In the genomic region with DNA sequence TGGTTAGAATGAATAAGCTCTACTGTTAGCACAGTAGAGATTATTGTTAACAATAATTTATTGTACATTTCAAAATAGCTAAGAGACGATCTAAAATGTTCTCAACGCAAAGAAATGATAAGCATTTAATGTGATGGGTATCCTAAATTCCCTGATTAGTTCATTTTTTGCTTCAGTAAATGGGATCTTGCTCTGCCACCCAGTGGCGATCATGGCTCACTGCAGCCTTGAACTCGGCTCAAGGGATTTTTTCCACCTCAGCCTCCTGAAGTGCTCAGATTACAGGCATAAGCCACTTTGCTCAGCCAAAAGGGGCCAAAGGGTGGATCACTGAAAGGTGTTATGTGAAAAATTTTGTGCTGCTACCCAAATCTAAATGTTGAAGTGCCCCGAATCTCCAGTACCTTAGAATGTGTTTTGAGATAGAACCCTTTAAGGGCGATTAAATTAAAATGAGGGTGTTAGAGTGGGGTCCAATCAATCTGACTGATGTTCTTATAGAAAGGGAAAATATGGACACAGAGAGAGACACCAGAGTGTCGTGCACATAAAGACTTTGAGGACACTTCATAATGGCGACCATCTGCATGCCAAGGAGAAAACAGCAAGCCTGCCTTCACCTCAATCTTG, we compare ENCODE assay signal across 2 cellular contexts.
TF ChIP-seq lines count a peak whose summit lies in the region.

No MANE protein-coding gene starts in this region.

TF ChIP-seq in WTC11, 78 proteins besides CTCF, POLR2A, EP300 and RAD21:
- TF ChIP-seq RELA (CRISPR knock-in tag; IDR thresholded peaks at IDR 0.05; ENCODE audit: borderline replicate concordance) (no peak), ZNF138 (CRISPR knock-in tag; conservative IDR thresholded peaks at IDR 0.05) (no peak), SOX15 (CRISPR knock-in tag; IDR thresholded peaks at IDR 0.05) (no peak), ZNF423 (CRISPR knock-in tag; IDR thresholded peaks at IDR 0.05) (no peak), MXD4 (CRISPR knock-in tag; IDR thresholded peaks at IDR 0.05; ENCODE audit: borderline replicate concordance) (no peak), OVOL2 (CRISPR knock-in tag; IDR thresholded peaks at IDR 0.05; ENCODE audit: borderline replicate concordance) (no peak), MYBL2 (CRISPR knock-in tag; IDR thresholded peaks at IDR 0.05) (no peak), AFF4 (CRISPR knock-in tag; IDR thresholded peaks at IDR 0.05; ENCODE audit: borderline replicate concordance) (no peak)
- TF ChIP-seq, protein P1, sequence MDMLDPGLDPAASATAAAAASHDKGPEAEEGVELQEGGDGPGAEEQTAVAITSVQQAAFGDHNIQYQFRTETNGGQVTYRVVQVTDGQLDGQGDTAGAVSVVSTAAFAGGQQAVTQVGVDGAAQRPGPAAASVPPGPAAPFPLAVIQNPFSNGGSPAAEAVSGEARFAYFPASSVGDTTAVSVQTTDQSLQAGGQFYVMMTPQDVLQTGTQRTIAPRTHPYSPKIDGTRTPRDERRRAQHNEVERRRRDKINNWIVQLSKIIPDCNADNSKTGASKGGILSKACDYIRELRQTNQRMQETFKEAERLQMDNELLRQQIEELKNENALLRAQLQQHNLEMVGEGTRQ (CRISPR knock-in tag; IDR thresholded peaks at IDR 0.05), result no peak

TF ChIP-seq in HepG2, 621 proteins besides CTCF, POLR2A, EP300 and RAD21:
- TF ChIP-seq HMGXB4 (CRISPR knock-in tag; IDR thresholded peaks at IDR 0.05; ENCODE audit: borderline replicate concordance in 1 of 2, low read depth in 1 of 2) (peak in 1 of 2 experiments; percentile 31; a peak in 1 of 4 replicates), KLF11 (CRISPR knock-in tag; IDR thresholded peaks at IDR 0.05) (no peak), ZKSCAN1 (IDR thresholded peaks at IDR 0.05; ENCODE audit: low read length) (no peak), ZNF263 (CRISPR knock-in tag; IDR thresholded peaks at IDR 0.05) (no peak), NR2F2 (IDR thresholded peaks at IDR 0.05; ENCODE audit: borderline replicate concordance, low read depth) (no peak), IRF2 (CRISPR knock-in tag; IDR thresholded peaks at IDR 0.05) (0 out of 2 replicates have a peak, but pooled peaks have one; percentile 24), STAG1 (CRISPR knock-in tag; IDR thresholded peaks at IDR 0.05) (peak; percentile 90), MIER3 (CRISPR knock-in tag; IDR thresholded peaks at IDR 0.05; ENCODE audit: borderline replicate concordance) (0 out of 2 replicates have a peak, but pooled peaks have one; percentile 14), SMC3 (IDR thresholded peaks at IDR 0.05; ENCODE audit: low read length) (peak; percentile 78), SMAD9 (CRISPR knock-in tag; IDR thresholded peaks at IDR 0.05) (no peak), ZNF749 (CRISPR knock-in tag; IDR thresholded peaks at IDR 0.05; ENCODE audit: borderline replicate concordance) (no peak), ARID3A (IDR thresholded peaks at IDR 0.05; ENCODE audit: low read depth, low read length) (peak; percentile 68; the same call in 1 of the 2 replicates), AKAP8 (CRISPR knock-in tag; IDR thresholded peaks at IDR 0.05) (no peak), TCF7L2 (IDR thresholded peaks at IDR 0.05; ENCODE audit: low read depth, low read length) (no peak), SRY (CRISPR knock-in tag; IDR thresholded peaks at IDR 0.05) (no peak), ZNF367 (CRISPR knock-in tag; IDR thresholded peaks at IDR 0.05; ENCODE audit: borderline replicate concordance) (no peak), SAP130 (CRISPR knock-in tag; IDR thresholded peaks at IDR 0.05; ENCODE audit: low read depth) (peak; percentile 44; the same call in 1 of the 2 replicates), ZZZ3 (CRISPR knock-in tag; IDR thresholded peaks at IDR 0.05; ENCODE audit: borderline replicate concordance) (no peak), BRD4 (CRISPR knock-in tag; IDR thresholded peaks at IDR 0.05) (no peak), ZNF772 (CRISPR knock-in tag; IDR thresholded peaks at IDR 0.05) (no peak), SP5 (CRISPR knock-in tag; IDR thresholded peaks at IDR 0.05; ENCODE audit: borderline replicate concordance, low read depth) (0 out of 2 replicates have a peak, but pooled peaks have one; percentile 20)
- TF ChIP-seq, protein P2, sequence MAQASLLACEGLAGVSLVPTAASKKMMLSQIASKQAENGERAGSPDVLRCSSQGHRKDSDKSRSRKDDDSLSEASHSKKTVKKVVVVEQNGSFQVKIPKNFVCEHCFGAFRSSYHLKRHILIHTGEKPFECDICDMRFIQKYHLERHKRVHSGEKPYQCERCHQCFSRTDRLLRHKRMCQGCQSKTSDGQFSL (CRISPR knock-in tag; IDR thresholded peaks at IDR 0.05), result no peak
